Comparison of ENCODE assay signal across 1 cellular context in genomic region chr9:71783120-71783523, GRCh38.
TF ChIP-seq lines count a peak whose summit lies in the region.

No MANE protein-coding gene starts in this region.

TF ChIP-seq in HepG2, 621 proteins besides CTCF, POLR2A, EP300 and RAD21 (continued from another document and continues in another):
- no peak for TF ChIP-seq SOX13 (IDR thresholded peaks at IDR 0.05)
- peak in 1 of 2 experiments; percentile 54; a peak in 1 of 4 replicates for TF ChIP-seq SOX13 (CRISPR knock-in tag; conservative IDR thresholded peaks at IDR 0.05 in 1 of 2, IDR thresholded peaks at IDR 0.05 in 1 of 2)
- 0 out of 2 replicates have a peak, but pooled peaks have one; percentile 44 for TF ChIP-seq ZMYM3 (CRISPR knock-in tag; IDR thresholded peaks at IDR 0.05)
- no peak for TF ChIP-seq ZHX2 (IDR thresholded peaks at IDR 0.05; ENCODE audit: low read depth)
- no peak for TF ChIP-seq ZHX2 (CRISPR knock-in tag; IDR thresholded peaks at IDR 0.05; ENCODE audit: borderline replicate concordance)
- TF ChIP-seq ZBTB40 (IDR thresholded peaks at IDR 0.05) = no peak
- no peak for TF ChIP-seq ZBTB40 (CRISPR knock-in tag; IDR thresholded peaks at IDR 0.05)
- no peak for TF ChIP-seq ZC3H13 (CRISPR knock-in tag; IDR thresholded peaks at IDR 0.05)
- TF ChIP-seq NFKBIZ (CRISPR knock-in tag; IDR thresholded peaks at IDR 0.05) = no peak
- TF ChIP-seq, protein P1, sequence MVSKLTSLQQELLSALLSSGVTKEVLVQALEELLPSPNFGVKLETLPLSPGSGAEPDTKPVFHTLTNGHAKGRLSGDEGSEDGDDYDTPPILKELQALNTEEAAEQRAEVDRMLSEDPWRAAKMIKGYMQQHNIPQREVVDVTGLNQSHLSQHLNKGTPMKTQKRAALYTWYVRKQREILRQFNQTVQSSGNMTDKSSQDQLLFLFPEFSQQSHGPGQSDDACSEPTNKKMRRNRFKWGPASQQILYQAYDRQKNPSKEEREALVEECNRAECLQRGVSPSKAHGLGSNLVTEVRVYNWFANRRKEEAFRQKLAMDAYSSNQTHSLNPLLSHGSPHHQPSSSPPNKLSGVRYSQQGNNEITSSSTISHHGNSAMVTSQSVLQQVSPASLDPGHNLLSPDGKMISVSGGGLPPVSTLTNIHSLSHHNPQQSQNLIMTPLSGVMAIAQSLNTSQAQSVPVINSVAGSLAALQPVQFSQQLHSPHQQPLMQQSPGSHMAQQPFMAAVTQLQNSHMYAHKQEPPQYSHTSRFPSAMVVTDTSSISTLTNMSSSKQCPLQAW (CRISPR knock-in tag; IDR thresholded peaks at IDR 0.05) = peak; percentile 41; the same call in 1 of the 2 replicates
- no peak for TF ChIP-seq FOXC1 (CRISPR knock-in tag; IDR thresholded peaks at IDR 0.05; ENCODE audit: borderline replicate concordance)
- TF ChIP-seq ZNF432 (CRISPR knock-in tag; IDR thresholded peaks at IDR 0.05; ENCODE audit: borderline replicate concordance) = no peak
- TF ChIP-seq ZNF614 (CRISPR knock-in tag; IDR thresholded peaks at IDR 0.05; ENCODE audit: borderline replicate concordance) = no peak; the same call in 1 of the 2 replicates
- peak; percentile 46; the same call in 1 of the 2 replicates for TF ChIP-seq ZNF788 (CRISPR knock-in tag; IDR thresholded peaks at IDR 0.05; ENCODE audit: borderline replicate concordance)
- TF ChIP-seq, protein P2, sequence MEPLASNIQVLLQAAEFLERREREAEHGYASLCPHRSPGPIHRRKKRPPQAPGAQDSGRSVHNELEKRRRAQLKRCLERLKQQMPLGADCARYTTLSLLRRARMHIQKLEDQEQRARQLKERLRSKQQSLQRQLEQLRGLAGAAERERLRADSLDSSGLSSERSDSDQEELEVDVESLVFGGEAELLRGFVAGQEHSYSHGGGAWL (CRISPR knock-in tag; IDR thresholded peaks at IDR 0.05) = no peak
- TF ChIP-seq NR0B2 (CRISPR knock-in tag; IDR thresholded peaks at IDR 0.05) = no peak
- TF ChIP-seq CHCHD3 (CRISPR knock-in tag; IDR thresholded peaks at IDR 0.05) = no peak
- TF ChIP-seq KDM6A (CRISPR knock-in tag; IDR thresholded peaks at IDR 0.05; ENCODE audit: low read depth) = no peak
- TF ChIP-seq ESRRA (CRISPR knock-in tag; IDR thresholded peaks at IDR 0.05; ENCODE audit: low read depth) = no peak
- no peak for TF ChIP-seq ARID2 (CRISPR knock-in tag; IDR thresholded peaks at IDR 0.05; ENCODE audit: borderline replicate concordance)
- TF ChIP-seq DPF2 (CRISPR knock-in tag; IDR thresholded peaks at IDR 0.05; ENCODE audit: borderline replicate concordance, low read depth) = no peak
- TF ChIP-seq SNAPC4 (CRISPR knock-in tag; IDR thresholded peaks at IDR 0.05) = no peak
- TF ChIP-seq, protein P3, sequence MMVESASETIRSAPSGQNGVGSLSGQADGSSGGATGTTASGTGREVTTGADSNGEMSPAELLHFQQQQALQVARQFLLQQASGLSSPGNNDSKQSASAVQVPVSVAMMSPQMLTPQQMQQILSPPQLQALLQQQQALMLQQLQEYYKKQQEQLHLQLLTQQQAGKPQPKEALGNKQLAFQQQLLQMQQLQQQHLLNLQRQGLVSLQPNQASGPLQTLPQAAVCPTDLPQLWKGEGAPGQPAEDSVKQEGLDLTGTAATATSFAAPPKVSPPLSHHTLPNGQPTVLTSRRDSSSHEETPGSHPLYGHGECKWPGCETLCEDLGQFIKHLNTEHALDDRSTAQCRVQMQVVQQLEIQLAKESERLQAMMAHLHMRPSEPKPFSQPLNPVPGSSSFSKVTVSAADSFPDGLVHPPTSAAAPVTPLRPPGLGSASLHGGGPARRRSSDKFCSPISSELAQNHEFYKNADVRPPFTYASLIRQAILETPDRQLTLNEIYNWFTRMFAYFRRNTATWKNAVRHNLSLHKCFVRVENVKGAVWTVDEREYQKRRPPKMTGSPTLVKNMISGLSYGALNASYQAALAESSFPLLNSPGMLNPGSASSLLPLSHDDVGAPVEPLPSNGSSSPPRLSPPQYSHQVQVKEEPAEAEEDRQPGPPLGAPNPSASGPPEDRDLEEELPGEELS (CRISPR knock-in tag; IDR thresholded peaks at IDR 0.05) = peak; percentile 42; the same call in 1 of the 2 replicates
- TF ChIP-seq, protein P4, sequence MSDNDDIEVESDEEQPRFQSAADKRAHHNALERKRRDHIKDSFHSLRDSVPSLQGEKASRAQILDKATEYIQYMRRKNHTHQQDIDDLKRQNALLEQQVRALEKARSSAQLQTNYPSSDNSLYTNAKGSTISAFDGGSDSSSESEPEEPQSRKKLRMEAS (IDR thresholded peaks at IDR 0.05) = 0 out of 2 replicates have a peak, but pooled peaks have one; percentile 41
- peak; percentile 51; the same call in 1 of the 2 replicates for TF ChIP-seq TBX2 (CRISPR knock-in tag; IDR thresholded peaks at IDR 0.05; ENCODE audit: borderline replicate concordance)
- TF ChIP-seq JUNB (CRISPR knock-in tag; IDR thresholded peaks at IDR 0.05; ENCODE audit: borderline replicate concordance) = no peak
- TF ChIP-seq DNMT1 (CRISPR knock-in tag; IDR thresholded peaks at IDR 0.05) = no peak
- peak; percentile 42; the same call in 1 of the 2 replicates for TF ChIP-seq SAP130 (CRISPR knock-in tag; IDR thresholded peaks at IDR 0.05; ENCODE audit: low read depth)
- TF ChIP-seq PRMT3 (CRISPR knock-in tag; IDR thresholded peaks at IDR 0.05; ENCODE audit: borderline replicate concordance, low read depth) = no peak
- no peak for TF ChIP-seq ZNF33B (CRISPR knock-in tag; IDR thresholded peaks at IDR 0.05)
- TF ChIP-seq BRD4 (CRISPR knock-in tag; IDR thresholded peaks at IDR 0.05) = no peak
